ENCODE assay signal across 8 cellular contexts in the genomic region with DNA sequence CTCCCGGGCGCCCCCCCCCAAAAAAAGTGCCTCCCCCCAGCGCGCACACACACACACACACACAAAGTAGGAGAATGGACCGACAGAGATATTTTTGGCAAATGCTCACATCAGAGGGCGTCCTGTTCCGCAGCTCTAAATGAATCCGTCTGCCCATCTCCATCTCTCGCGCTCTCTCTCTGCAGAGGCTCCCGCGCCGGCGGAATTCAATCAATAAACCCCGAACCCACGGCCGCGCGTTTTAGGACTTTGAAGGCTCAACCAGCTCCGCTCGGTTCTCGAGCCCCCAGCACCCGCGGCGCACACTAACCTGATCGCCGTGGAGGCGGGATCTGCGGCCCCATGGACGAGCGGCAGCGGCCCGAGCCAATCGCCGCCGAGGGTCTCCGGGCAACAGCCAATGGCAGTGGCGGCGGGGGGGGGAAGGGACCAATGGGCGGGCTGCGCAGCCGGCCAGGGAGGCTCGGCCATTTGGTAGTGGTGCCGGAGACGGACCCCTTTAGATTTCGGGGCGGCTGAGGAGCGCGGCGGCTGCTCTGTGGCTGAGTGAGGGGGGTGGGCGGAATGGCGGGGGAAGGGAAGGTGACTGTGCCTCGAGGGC. TPM values are rescaled to one million over a fixed set of nuclear protein-coding genes. Genes with fewer than 3 reads are reported as not detected.
DNase-seq lines count a peak whose midpoint lies in the region; ATAC-seq and TF ChIP-seq lines count a peak whose summit lies in the region.

A gene (minus strand): TSS at position 307 of the 601 bp plus-strand sequence. CDS start 144 bp downstream, at position 163.

- 0 to 1% (median 1%) methylated on average over 43 to 53 of the region's 53 CpGs for WGBS in adipose tissue, 3 donors
- WGBS in upper lobe of left lung, 2 donors: 0% methylated on average over 28 of the region's 53 CpGs; no CpG with 5 or more reads in 1 of the 2 donors

- peaks cover 30 to 33% (median 31%) of the 10 kb centered on the region in 3 donors for H3K4me1 Mint-ChIP-seq in T-cell

- peaks cover 0 to 1% of the 10 kb centered on the region in 2 donors for H3K27me3 Mint-ChIP-seq in T-cell

- H3K36me3 Mint-ChIP-seq in T-cell: no peaks in the 10 kb centered on the region

- H3K27me3 ChIP-seq in upper lobe of left lung: no peaks in the 10 kb centered on the region

- H3K27ac Mint-ChIP-seq in T-cell: peak within 1 kb of the TSS; percentile 91 to 92

- no peaks in the 10 kb centered on the region for H3K9me3 ChIP-seq in upper lobe of left lung

- H3K36me3 ChIP-seq in upper lobe of left lung: no peaks in the 10 kb centered on the region

- H3K27ac ChIP-seq in adipose tissue (ENCODE audit: low read depth, low read length) (peak within 1 kb of the TSS; percentile 80), upper lobe of left lung (peak within 1 kb of the TSS; percentile 98 to 100 (median 100))

- peak within 1 kb of the TSS; percentile 90 to 98 (median 91) for H3K4me3 Mint-ChIP-seq in T-cell

- TF ChIP-seq EP300 in upper lobe of left lung (IDR thresholded peaks at IDR 0.05): no peak

- H3K4me3 ChIP-seq in upper lobe of left lung: peak within 1 kb of the TSS; percentile 76 to 96 (median 93)

- H3K9me3 Mint-ChIP-seq in T-cell: no peaks in the 10 kb centered on the region

- intact Hi-C loops in cardiac septum (cut with DNase I): loop anchor here (5.0 kb wide), 2 partner anchors 38 to 88 kb away; no protein-coding TSS in a partner anchor
- intact Hi-C loops in posterior vena cava (cut with DNase I): no loop called here

- TF ChIP-seq POLR2A in upper lobe of left lung (IDR thresholded peaks at IDR 0.05): peak in 2 of 4 donors; percentile 54 to 81

- CTCF ChIA-PET in T-cell (lab: Charles Lee): interaction anchor here in 1 of 2 donors (0.7 to 1.0 kb wide), 2 partner anchors 26 to 32 kb away, joined by 3 read pairs; no protein-coding TSS in a partner anchor

- DNase-seq in GM10266 (ENCODE audit: extremely low spot score) (peak; percentile 100), NCI-H1436 (lab: John Stamatoyannopoulos, UW) (peak; percentile 92), T-cell (peak; percentile 83 to 99 (median 92)), cardiac septum (ENCODE audit: low spot score) (peak; percentile 97), posterior vena cava (ENCODE audit: low spot score) (peak; percentile 99), upper lobe of left lung (peak; percentile 93 to 99)

- ATAC-seq in HG02642 (IDR thresholded peaks at IDR 0.05; ENCODE audit: poor library complexity, unreplicated experiment) (peak; percentile 68), T-cell (replicated peaks in 1 of 4) (peak; percentile 74 to 75 (median 74)), upper lobe of left lung (ENCODE audit: low FRiP score in 2 of 2) (peak; percentile 92 to 95)

- TF ChIP-seq CTCF in GM10266 (IDR thresholded peaks at IDR 0.05; ENCODE audit: control insufficient read depth, insufficient read depth, low read depth, missing control alignments): no peak
- no peak for TF ChIP-seq CTCF in upper lobe of left lung (IDR thresholded peaks at IDR 0.05)

- POLR2A ChIA-PET in T-cell (lab: Charles Lee): no interaction called here

- peaks cover 17 to 29% (median 24%) of the 10 kb centered on the region in 4 donors for H3K4me1 ChIP-seq in upper lobe of left lung

RNA-seq across cellular contexts. Expression of the gene that starts here (rescaled TPM):
- 100 to 1,000 TPM in 4 of 5 donors, 10 to 100 TPM in 1; 93.2 to 123 (median 116) TPM for total RNA-seq in T-cell
- polyA plus RNA-seq in adipose tissue: 10 to 100 TPM; 41.9 to 81.2 (median 79.5) TPM
- total RNA-seq in cardiac septum: 180 TPM
- total RNA-seq in posterior vena cava: 10 to 100 TPM; 82.4 to 94.8 TPM
- 100 to 1,000 TPM in 2 of 6 donors, 10 to 100 TPM in 4; 62.9 to 110 (median 81.5) TPM for total RNA-seq in upper lobe of left lung

Comparison
In these comparisons a context has a peak if more than half of its experiments do, and no peak if none do; other contexts are left out.
1. Peak in every context shown above with its lines: DNase-seq, ATAC-seq, H3K4me3 ChIP-seq and H3K27ac ChIP-seq.